In genomic region chr9:122159925-122160246, GRCh38 we compare ENCODE assay signal across 9 cellular contexts. TPM values are rescaled to one million over a fixed set of nuclear protein-coding genes. Genes with fewer than 3 reads are reported as not detected.
DNase-seq lines count a peak whose midpoint lies in the region; ATAC-seq and TF ChIP-seq lines count a peak whose summit lies in the region.
"Had no signal": no experiment of that assay in that cellular context is flagged by ENCODE, and none has a peak within 500 bp of the region (broad histone marks: within the 10 kb centered on the region; RNA-seq: fewer than 3 reads in every experiment).

No MANE protein-coding gene starts in this region.

- ATAC-seq in GM21717 (IDR thresholded peaks at IDR 0.05; ENCODE audit: unreplicated experiment) (peak; percentile 1), HG03139 (IDR thresholded peaks at IDR 0.05; ENCODE audit: unreplicated experiment) (no peak)

- no peaks in the 10 kb centered on the region for H3K9me2 ChIP-seq in SU-DHL-6 (replicated peaks; ENCODE audit: insufficient read depth, low read length)

- H3K27ac ChIP-seq in SU-DHL-6 (ENCODE audit: low read depth, low read length) (no peak overlapping the region), skeletal muscle tissue (ENCODE audit: low read depth, low read length) (no peak overlapping the region)

- H2AFZ ChIP-seq in SU-DHL-6 (ENCODE audit: low read depth, low read length, severe bottlenecking), result peak overlapping the region; percentile 36

- H3K27me3 ChIP-seq in SU-DHL-6 (ENCODE audit: low read length) (no peaks in the 10 kb centered on the region), skeletal muscle tissue (ENCODE audit: control insufficient read depth in 3 of 3, insufficient read depth in 3 of 3, low read length in 3 of 3) (no peaks in the 10 kb centered on the region)

- peaks cover 14 to 19% (median 15%) of the 10 kb centered on the region in 3 donors for H3K4me1 ChIP-seq in skeletal muscle tissue (ENCODE audit: control insufficient read depth in 3 of 3, insufficient read depth in 3 of 3, low read length in 3 of 3)

- DNase-seq in fibroblast of villous mesenchyme (ENCODE audit: low read depth) (no peak), GM20000 (ENCODE audit: low spot score) (no peak), retina (no peak), cortex of kidney (lab: John Stamatoyannopoulos, UW) (no peak)

- H3K9ac ChIP-seq in SU-DHL-6 (ENCODE audit: low read length), result peak overlapping the region; percentile 77
- peak overlapping the region in 2 of 3 donors; percentile 95 to 98 for H3K9ac ChIP-seq in skeletal muscle tissue (ENCODE audit: low read depth in 1 of 3, low read length in 3 of 3)

- H3K4me3 ChIP-seq in SU-DHL-6 (ENCODE audit: insufficient read depth, low read length, poor library complexity, severe bottlenecking), result peak overlapping the region; percentile 78
- peak overlapping the region; percentile 99 for H3K4me3 ChIP-seq in fibroblast of villous mesenchyme (ENCODE audit: low read depth, low read length)
- peak overlapping the region; percentile 64 to 95 (median 93) for H3K4me3 ChIP-seq in skeletal muscle tissue (ENCODE audit: low read length in 3 of 3)

- no peaks in the 10 kb centered on the region for H3F3A ChIP-seq in SU-DHL-6 (ENCODE audit: insufficient read depth)

- H3K9me3 ChIP-seq in SU-DHL-6 (ENCODE audit: insufficient read depth, low read length) (peaks cover 7% of the 10 kb centered on the region; the same call in 1 of the 2 replicates), skeletal muscle tissue (ENCODE audit: control insufficient read depth in 3 of 3, low read length in 3 of 3) (no peaks in the 10 kb centered on the region)

- no peak for TF ChIP-seq CTCF in SU-DHL-6 (IDR thresholded peaks at IDR 0.05; ENCODE audit: insufficient read depth, low read length, poor library complexity, severe bottlenecking)
- no peak for TF ChIP-seq CTCF in fibroblast of villous mesenchyme (IDR thresholded peaks at IDR 0.05; ENCODE audit: insufficient read depth, low read depth, low read length)
- no peak for TF ChIP-seq CTCF in GM20000 (IDR thresholded peaks at IDR 0.05; ENCODE audit: extremely low read depth, missing control alignments)

- H3K4me2 ChIP-seq in SU-DHL-6 (ENCODE audit: low read depth, low read length, poor library complexity, severe bottlenecking), result peak overlapping the region; percentile 86

- no peaks in the 10 kb centered on the region for H3K36me3 ChIP-seq in SU-DHL-6 (ENCODE audit: low read length)
- H3K36me3 ChIP-seq in skeletal muscle tissue (ENCODE audit: control insufficient read depth in 3 of 3, insufficient read depth in 3 of 3, low read length in 3 of 3), result peaks cover 0 to 2% (median 2%) of the 10 kb centered on the region in 3 donors

- no peaks in the 10 kb centered on the region for H4K20me1 ChIP-seq in SU-DHL-6 (ENCODE audit: low read depth, low read length)

- H3K79me2 ChIP-seq in SU-DHL-6 (ENCODE audit: insufficient read depth, low read length), result peaks cover 40% of the 10 kb centered on the region

RNA-seq across cellular contexts. Expression of gene MORN5, which starts 0.2 kb away (rescaled TPM):
- total RNA-seq in fibroblast of villous mesenchyme (not detected in 2 replicates), skeletal muscle tissue (not detected)
- total RNA-seq: H7 had no signal

RNA-seq across cellular contexts. Expression of gene NDUFA8, which starts 0.3 kb away (rescaled TPM):
- 25.0 and 27.4 TPM in 2 replicates for total RNA-seq in fibroblast of villous mesenchyme
- total RNA-seq in skeletal muscle tissue, result 40.2 TPM
